Comparison of ENCODE assay signal across 8 cellular contexts in genomic region chr5:172733179-172733973, GRCh38. TPM values are rescaled to one million over a fixed set of nuclear protein-coding genes. Genes with fewer than 3 reads are reported as not detected.
DNase-seq lines count a peak whose midpoint lies in the region; ATAC-seq and TF ChIP-seq lines count a peak whose summit lies in the region.

No MANE protein-coding gene starts in this region.

- H3K4me3 ChIP-seq in duodenal mucosa (ENCODE audit: low read depth in 1 of 2, low read length in 2 of 2) (no peak overlapping the region), upper lobe of right lung (no peak overlapping the region)

- H3K4me1 ChIP-seq in duodenal mucosa (ENCODE audit: control insufficient read depth in 1 of 2, insufficient read depth in 2 of 2, low read length in 2 of 2), result peaks cover 11 to 16% of the 10 kb centered on the region in 2 donors
- H3K4me1 ChIP-seq in upper lobe of right lung, result peaks cover 20% of the 10 kb centered on the region

- H3K36me3 Mint-ChIP-seq in mesothelial cell of epicardium, result no peaks in the 10 kb centered on the region

- peak; percentile 85 for ATAC-seq in upper lobe of right lung

- no peak overlapping the region for H3K4me3 Mint-ChIP-seq in mesothelial cell of epicardium

- intact Hi-C loops in upper lobe of right lung (cut with DNase I), result no loop called here

- H3K27me3 ChIP-seq in duodenal mucosa (ENCODE audit: control insufficient read depth in 1 of 2, insufficient read depth in 2 of 2, low read length in 2 of 2), result no peaks in the 10 kb centered on the region
- no peaks in the 10 kb centered on the region for H3K27me3 ChIP-seq in upper lobe of right lung

- H3K9ac ChIP-seq in duodenal mucosa (ENCODE audit: low read depth in 1 of 2, low read length in 2 of 2), result peak overlapping the region in 1 of 2 donors; percentile 13

- TF ChIP-seq CTCF in mesothelial cell of epicardium (IDR thresholded peaks at IDR 0.05; ENCODE audit: unreplicated experiment) (no peak), upper lobe of right lung (IDR thresholded peaks at IDR 0.05) (no peak)

- H3K27me3 Mint-ChIP-seq in mesothelial cell of epicardium (ENCODE audit: low read depth), result no peaks in the 10 kb centered on the region

- H3K4me1 Mint-ChIP-seq in mesothelial cell of epicardium, result peaks cover 14% of the 10 kb centered on the region

- H3K36me3 ChIP-seq in duodenal mucosa (ENCODE audit: control insufficient read depth in 1 of 2, insufficient read depth in 2 of 2, low read length in 2 of 2) (no peaks in the 10 kb centered on the region), upper lobe of right lung (no peaks in the 10 kb centered on the region)

- DNase-seq in LHCN-M2 (ENCODE audit: low read depth) (peak; percentile 99), mesothelial cell of epicardium (ENCODE audit: low spot score in 2 of 2, unreplicated experiment in 2 of 2) (no peak), upper lobe of right lung (peak; percentile 84), SKM-1 treated with dmso at 0.1 percent for 144 hours (lab: John Stamatoyannopoulos, UW; ENCODE audit: unreplicated experiment) (no peak), NCI-H2227 (lab: John Stamatoyannopoulos, UW; ENCODE audit: unreplicated experiment) (no peak), D341Med (ENCODE audit: low spot score) (no peak)
- DNase-seq in NK-92 treated with Interleukin-12 subunit alpha and Interleukin-12 subunit beta, amount 100 ng/mL, for 24 hours (lab: John Stamatoyannopoulos, UW), result no peak

- peak overlapping the region; percentile 52 for H3K27ac Mint-ChIP-seq in mesothelial cell of epicardium

- H3K9me3 ChIP-seq in duodenal mucosa (ENCODE audit: control insufficient read depth in 1 of 2, low read length in 2 of 2), result no peaks in the 10 kb centered on the region
- no peaks in the 10 kb centered on the region for H3K9me3 ChIP-seq in upper lobe of right lung

- no peaks in the 10 kb centered on the region for H3K9me3 Mint-ChIP-seq in mesothelial cell of epicardium

- peak overlapping the region; percentile 81 for H3K27ac ChIP-seq in duodenal mucosa (ENCODE audit: low read depth, low read length)
- peak overlapping the region; percentile 96 for H3K27ac ChIP-seq in upper lobe of right lung

RNA-seq across cellular contexts. Expression of gene DUSP1, which starts 37.6 kb away (rescaled TPM):
- 87.6 and 101 TPM in 2 replicates for total RNA-seq in LHCN-M2 (2014; rRNA removed)
- polyA plus RNA-seq in LHCN-M2 (2012), result 74.1 TPM
- 116 to 126 TPM (median 120 TPM) in 3 replicates for total RNA-seq in mesothelial cell of epicardium
- 382 TPM for total RNA-seq in upper lobe of right lung

Comparison
In these comparisons a context has a peak if more than half of its experiments do, and no peak if none do; other contexts are left out.
1. DNase-seq: peak in LHCN-M2 (single experiment) and upper lobe of right lung (single experiment); none in mesothelial cell of epicardium (0 of 2), SKM-1 treated with dmso at 0.1 percent for 144 hours (single experiment), NK-92 treated with Interleukin-12 subunit alpha and Interleukin-12 subunit beta, amount 100 ng/mL, for 24 hours (single experiment), NCI-H2227 (single experiment) and D341Med (single experiment).